3 cellular contexts compared by ENCODE assay signal in genomic region chr15:29151111-29151857, GRCh38.
TF ChIP-seq lines count a peak whose summit lies in the region.

No MANE protein-coding gene starts in this region.

TF ChIP-seq in HepG2, 621 proteins besides CTCF, POLR2A, EP300 and RAD21:
- TF ChIP-seq SOX5 (CRISPR knock-in tag; IDR thresholded peaks at IDR 0.05; ENCODE audit: borderline replicate concordance) (no peak), MAFK (conservative IDR thresholded peaks at IDR 0.05 in 1 of 2, IDR thresholded peaks at IDR 0.05 in 1 of 2; ENCODE audit: low read length in 2 of 2) (peak in 1 of 2 experiments; percentile 76; a peak in 3 of 4 replicates), MAFF (IDR thresholded peaks at IDR 0.05; ENCODE audit: low read depth, low read length) (peak; percentile 43)

TF ChIP-seq in H1, 55 proteins besides CTCF, POLR2A, EP300 and RAD21:
- TF ChIP-seq E2F6 (IDR thresholded peaks at IDR 0.05) (no peak), GABPA (IDR thresholded peaks at IDR 0.05; ENCODE audit: borderline replicate concordance, insufficient read depth, low read length) (no peak), CBX5 (IDR thresholded peaks at IDR 0.05; ENCODE audit: low read depth, low read length) (no peak), JUND (IDR thresholded peaks at IDR 0.05; ENCODE audit: low read length) (no peak), RXRA (IDR thresholded peaks at IDR 0.05; ENCODE audit: insufficient read depth, low read depth, low read length) (no peak), CHD2 (IDR thresholded peaks at IDR 0.05; ENCODE audit: low read length) (no peak), TEAD4 (IDR thresholded peaks at IDR 0.05; ENCODE audit: low read depth, low read length) (no peak), CREB1 (IDR thresholded peaks at IDR 0.05) (no peak), KDM5A (IDR thresholded peaks at IDR 0.05; ENCODE audit: low read length) (no peak), CHD7 (IDR thresholded peaks at IDR 0.05; ENCODE audit: insufficient replicate concordance, low read length) (no peak)

TF ChIP-seq in neural cell, 6 proteins besides CTCF, POLR2A, EP300 and RAD21 (continued from another document):
- TF ChIP-seq SMC3 (conservative IDR thresholded peaks at IDR 0.05; ENCODE audit: poor library complexity) (no peak), TAF1 (IDR thresholded peaks at IDR 0.05; ENCODE audit: low read depth) (no peak), MXI1 (conservative IDR thresholded peaks at IDR 0.05; ENCODE audit: poor library complexity, severe bottlenecking) (no peak), REST (IDR thresholded peaks at IDR 0.05; ENCODE audit: borderline replicate concordance) (no peak)
